8 cellular contexts compared by ENCODE assay signal in genomic region chr10:124744047-124744687, GRCh38. TPM values are rescaled to one million over a fixed set of nuclear protein-coding genes. Genes with fewer than 3 reads are reported as not detected.
DNase-seq lines count a peak whose midpoint lies in the region; ATAC-seq and TF ChIP-seq lines count a peak whose summit lies in the region.

A gene with protein sequence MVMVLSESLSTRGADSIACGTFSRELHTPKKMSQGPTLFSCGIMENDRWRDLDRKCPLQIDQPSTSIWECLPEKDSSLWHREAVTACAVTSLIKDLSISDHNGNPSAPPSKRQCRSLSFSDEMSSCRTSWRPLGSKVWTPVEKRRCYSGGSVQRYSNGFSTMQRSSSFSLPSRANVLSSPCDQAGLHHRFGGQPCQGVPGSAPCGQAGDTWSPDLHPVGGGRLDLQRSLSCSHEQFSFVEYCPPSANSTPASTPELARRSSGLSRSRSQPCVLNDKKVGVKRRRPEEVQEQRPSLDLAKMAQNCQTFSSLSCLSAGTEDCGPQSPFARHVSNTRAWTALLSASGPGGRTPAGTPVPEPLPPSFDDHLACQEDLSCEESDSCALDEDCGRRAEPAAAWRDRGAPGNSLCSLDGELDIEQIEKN (minus strand): TSS chr10:124744378. CDS start chr10:124706713, 37,665 bp downstream.

- H3K4me1 ChIP-seq in iPS-15b (ENCODE audit: control insufficient read depth, insufficient read depth, low read length) = peaks cover 35% of the 10 kb centered on the region
- peaks cover 49 to 55% of the 10 kb centered on the region in 2 donors for H3K4me1 ChIP-seq in gastrocnemius medialis

- peaks cover 6% of the 10 kb centered on the region for H3K27me3 Mint-ChIP-seq in brain

- CTCF ChIA-PET in HEK293T (lab: Yijun Ruan, JAX) = no interaction called here

- POLR2A ChIA-PET in HEK293T (lab: Yijun Ruan, JAX) = no interaction called here

- H3K27ac Mint-ChIP-seq in brain = peak within 1 kb of the TSS; percentile 91 to 99 (median 98)

- H3K36me3 ChIP-seq in iPS-15b (ENCODE audit: control insufficient read depth, insufficient read depth, low read length) (no peaks in the 10 kb centered on the region), gastrocnemius medialis (no peaks in the 10 kb centered on the region)

- TF ChIP-seq CTCF in GM12875 (IDR thresholded peaks at IDR 0.05; ENCODE audit: borderline replicate concordance, insufficient read depth, low read depth, low read length) (0 out of 2 replicates have a peak, but pooled peaks have one; percentile 9), brain (conservative IDR thresholded peaks at IDR 0.05) (no peak), gastrocnemius medialis (IDR thresholded peaks at IDR 0.05 in 4 of 5, conservative IDR thresholded peaks at IDR 0.05 in 1 of 5) (peak in 4 of 5 experiments; percentile 23 to 67 (median 50))

- H3K9ac ChIP-seq in iPS-15b (ENCODE audit: low read depth, low read length) = no peak within 1 kb of the TSS

- H3K9me3 ChIP-seq in iPS-15b (ENCODE audit: control insufficient read depth, insufficient read depth, low read length) = no peaks in the 10 kb centered on the region
- H3K9me3 ChIP-seq in gastrocnemius medialis = no peaks in the 10 kb centered on the region

- no peaks in the 10 kb centered on the region for H3K36me3 Mint-ChIP-seq in brain

- intact Hi-C loops in gastrocnemius medialis (cut with DNase I; ENCODE audit: low total_unique reads) = loop anchor here (2.0 to 5.0 kb wide), 4 partner anchors 57 to 213 kb away; no protein-coding TSS in a partner anchor

- peak within 1 kb of the TSS; percentile 92 to 98 (median 96) for H3K4me3 Mint-ChIP-seq in brain

- peaks cover 74% of the 10 kb centered on the region for H3K4me1 Mint-ChIP-seq in brain

- H3K4me3 ChIP-seq in GM12875 (ENCODE audit: low read depth, low read length) (peak within 1 kb of the TSS; percentile 82), iPS-15b (ENCODE audit: low read depth, low read length) (peak within 1 kb of the TSS; percentile 50), gastrocnemius medialis (peak within 1 kb of the TSS; percentile 69 to 88 (median 78))

- DNase-seq in HEK293T (ENCODE audit: extremely low spot score) = peak; percentile 89
- peak; percentile 83 for DNase-seq in NAMALWA (ENCODE audit: low spot score)
- peak; percentile 82 for DNase-seq in UCSD-AML1 (lab: John Stamatoyannopoulos, UW; ENCODE audit: unreplicated experiment)
- DNase-seq in gastrocnemius medialis = peak; percentile 69 to 80

- peak within 1 kb of the TSS; percentile 92 to 97 (median 92) for H3K27ac ChIP-seq in gastrocnemius medialis

- no peaks in the 10 kb centered on the region for H3K9me3 Mint-ChIP-seq in brain

- in situ Hi-C loops in gastrocnemius medialis (cut with MboI; ENCODE audit: low sequenced_read_pairs in 4 of 4) = loop anchor here (5.0 to 25.0 kb wide), 5 partner anchors 57 to 207 kb away; no protein-coding TSS in a partner anchor

- H3K27me3 ChIP-seq in iPS-15b (ENCODE audit: control insufficient read depth, insufficient read depth, low read length) (peaks cover 13% of the 10 kb centered on the region), gastrocnemius medialis (no peaks in the 10 kb centered on the region)

- peak; percentile 29 to 49 for ATAC-seq in gastrocnemius medialis
- no peak for ATAC-seq in GM18870 (IDR thresholded peaks at IDR 0.05; ENCODE audit: unreplicated experiment)

- TF ChIP-seq POLR2A in gastrocnemius medialis (IDR thresholded peaks at IDR 0.05) = peak; percentile 68 to 88

TF ChIP-seq in HEK293T, 16 proteins besides CTCF, POLR2A, EP300 and RAD21:
- peak; percentile 31; the same call in 1 of the 2 replicates for TF ChIP-seq ARNT (IDR thresholded peaks at IDR 0.05)
- TF ChIP-seq FOXM1 (IDR thresholded peaks at IDR 0.05; ENCODE audit: borderline replicate concordance) = no peak; the same call in 1 of the 2 replicates

RNA-seq across cellular contexts. Expression of the gene that starts here (rescaled TPM):
- 25.9 TPM for polyA plus RNA-seq in brain (ENCODE audit: insufficient read depth, low read depth, low replicate concordance)
- 100 to 1,000 TPM; 140 to 253 (median 192) TPM for total RNA-seq in gastrocnemius medialis

Comparison
In these comparisons a context has a peak if more than half of its experiments do, and no peak if none do; other contexts are left out.
1. CTCF ChIP-seq: peak in GM12875 (single experiment) and gastrocnemius medialis (4 of 5); none in brain (0 of 2).
2. Peak in every context shown above with its lines, with median percentiles within 50 percentile points of each other: H3K4me3 ChIP-seq and DNase-seq.